1 cellular context compared by ENCODE assay signal in the genomic region with DNA sequence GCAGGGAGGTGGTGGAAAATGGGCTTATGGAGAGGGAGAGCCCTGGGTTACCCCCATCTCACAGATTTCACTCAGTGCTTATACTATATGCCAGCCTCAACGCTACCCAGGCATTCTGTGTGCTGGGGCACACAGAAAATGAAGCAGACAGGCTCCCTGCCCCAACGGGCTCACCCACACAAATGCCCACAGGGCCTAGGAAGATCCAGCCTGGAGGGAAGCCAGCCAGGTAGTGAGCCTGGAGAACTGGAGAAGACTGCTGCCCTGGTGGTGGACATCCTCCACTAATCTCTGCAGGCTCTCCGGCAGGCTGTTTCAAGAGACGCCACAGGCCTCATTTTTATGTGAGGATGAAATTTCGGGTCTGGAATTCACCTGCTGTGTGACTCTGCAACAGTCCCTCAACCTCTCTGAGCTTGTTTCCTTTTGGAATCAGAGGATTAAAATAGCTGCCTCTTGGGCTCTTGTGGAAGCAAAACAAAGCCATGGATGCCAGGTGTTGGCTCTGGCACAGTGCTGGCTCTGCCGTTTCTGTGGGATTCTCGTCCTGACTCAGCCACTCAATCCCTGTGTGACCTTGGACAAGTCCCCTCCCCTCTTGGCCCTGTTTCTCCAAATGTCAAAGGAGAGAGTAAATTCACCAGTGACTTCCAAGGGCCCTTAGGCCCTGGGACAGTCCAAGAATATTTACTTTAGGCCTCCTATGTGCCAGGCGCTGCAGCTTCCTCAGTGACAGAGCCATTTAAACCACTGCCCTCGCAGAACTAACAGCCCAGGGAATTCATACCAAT.
TF ChIP-seq lines count a peak whose summit lies in the region.

No MANE protein-coding gene starts in this region.

TF ChIP-seq in K562, 482 proteins besides CTCF, POLR2A, EP300 and RAD21 (continued from another document):
- TF ChIP-seq, protein P1, sequence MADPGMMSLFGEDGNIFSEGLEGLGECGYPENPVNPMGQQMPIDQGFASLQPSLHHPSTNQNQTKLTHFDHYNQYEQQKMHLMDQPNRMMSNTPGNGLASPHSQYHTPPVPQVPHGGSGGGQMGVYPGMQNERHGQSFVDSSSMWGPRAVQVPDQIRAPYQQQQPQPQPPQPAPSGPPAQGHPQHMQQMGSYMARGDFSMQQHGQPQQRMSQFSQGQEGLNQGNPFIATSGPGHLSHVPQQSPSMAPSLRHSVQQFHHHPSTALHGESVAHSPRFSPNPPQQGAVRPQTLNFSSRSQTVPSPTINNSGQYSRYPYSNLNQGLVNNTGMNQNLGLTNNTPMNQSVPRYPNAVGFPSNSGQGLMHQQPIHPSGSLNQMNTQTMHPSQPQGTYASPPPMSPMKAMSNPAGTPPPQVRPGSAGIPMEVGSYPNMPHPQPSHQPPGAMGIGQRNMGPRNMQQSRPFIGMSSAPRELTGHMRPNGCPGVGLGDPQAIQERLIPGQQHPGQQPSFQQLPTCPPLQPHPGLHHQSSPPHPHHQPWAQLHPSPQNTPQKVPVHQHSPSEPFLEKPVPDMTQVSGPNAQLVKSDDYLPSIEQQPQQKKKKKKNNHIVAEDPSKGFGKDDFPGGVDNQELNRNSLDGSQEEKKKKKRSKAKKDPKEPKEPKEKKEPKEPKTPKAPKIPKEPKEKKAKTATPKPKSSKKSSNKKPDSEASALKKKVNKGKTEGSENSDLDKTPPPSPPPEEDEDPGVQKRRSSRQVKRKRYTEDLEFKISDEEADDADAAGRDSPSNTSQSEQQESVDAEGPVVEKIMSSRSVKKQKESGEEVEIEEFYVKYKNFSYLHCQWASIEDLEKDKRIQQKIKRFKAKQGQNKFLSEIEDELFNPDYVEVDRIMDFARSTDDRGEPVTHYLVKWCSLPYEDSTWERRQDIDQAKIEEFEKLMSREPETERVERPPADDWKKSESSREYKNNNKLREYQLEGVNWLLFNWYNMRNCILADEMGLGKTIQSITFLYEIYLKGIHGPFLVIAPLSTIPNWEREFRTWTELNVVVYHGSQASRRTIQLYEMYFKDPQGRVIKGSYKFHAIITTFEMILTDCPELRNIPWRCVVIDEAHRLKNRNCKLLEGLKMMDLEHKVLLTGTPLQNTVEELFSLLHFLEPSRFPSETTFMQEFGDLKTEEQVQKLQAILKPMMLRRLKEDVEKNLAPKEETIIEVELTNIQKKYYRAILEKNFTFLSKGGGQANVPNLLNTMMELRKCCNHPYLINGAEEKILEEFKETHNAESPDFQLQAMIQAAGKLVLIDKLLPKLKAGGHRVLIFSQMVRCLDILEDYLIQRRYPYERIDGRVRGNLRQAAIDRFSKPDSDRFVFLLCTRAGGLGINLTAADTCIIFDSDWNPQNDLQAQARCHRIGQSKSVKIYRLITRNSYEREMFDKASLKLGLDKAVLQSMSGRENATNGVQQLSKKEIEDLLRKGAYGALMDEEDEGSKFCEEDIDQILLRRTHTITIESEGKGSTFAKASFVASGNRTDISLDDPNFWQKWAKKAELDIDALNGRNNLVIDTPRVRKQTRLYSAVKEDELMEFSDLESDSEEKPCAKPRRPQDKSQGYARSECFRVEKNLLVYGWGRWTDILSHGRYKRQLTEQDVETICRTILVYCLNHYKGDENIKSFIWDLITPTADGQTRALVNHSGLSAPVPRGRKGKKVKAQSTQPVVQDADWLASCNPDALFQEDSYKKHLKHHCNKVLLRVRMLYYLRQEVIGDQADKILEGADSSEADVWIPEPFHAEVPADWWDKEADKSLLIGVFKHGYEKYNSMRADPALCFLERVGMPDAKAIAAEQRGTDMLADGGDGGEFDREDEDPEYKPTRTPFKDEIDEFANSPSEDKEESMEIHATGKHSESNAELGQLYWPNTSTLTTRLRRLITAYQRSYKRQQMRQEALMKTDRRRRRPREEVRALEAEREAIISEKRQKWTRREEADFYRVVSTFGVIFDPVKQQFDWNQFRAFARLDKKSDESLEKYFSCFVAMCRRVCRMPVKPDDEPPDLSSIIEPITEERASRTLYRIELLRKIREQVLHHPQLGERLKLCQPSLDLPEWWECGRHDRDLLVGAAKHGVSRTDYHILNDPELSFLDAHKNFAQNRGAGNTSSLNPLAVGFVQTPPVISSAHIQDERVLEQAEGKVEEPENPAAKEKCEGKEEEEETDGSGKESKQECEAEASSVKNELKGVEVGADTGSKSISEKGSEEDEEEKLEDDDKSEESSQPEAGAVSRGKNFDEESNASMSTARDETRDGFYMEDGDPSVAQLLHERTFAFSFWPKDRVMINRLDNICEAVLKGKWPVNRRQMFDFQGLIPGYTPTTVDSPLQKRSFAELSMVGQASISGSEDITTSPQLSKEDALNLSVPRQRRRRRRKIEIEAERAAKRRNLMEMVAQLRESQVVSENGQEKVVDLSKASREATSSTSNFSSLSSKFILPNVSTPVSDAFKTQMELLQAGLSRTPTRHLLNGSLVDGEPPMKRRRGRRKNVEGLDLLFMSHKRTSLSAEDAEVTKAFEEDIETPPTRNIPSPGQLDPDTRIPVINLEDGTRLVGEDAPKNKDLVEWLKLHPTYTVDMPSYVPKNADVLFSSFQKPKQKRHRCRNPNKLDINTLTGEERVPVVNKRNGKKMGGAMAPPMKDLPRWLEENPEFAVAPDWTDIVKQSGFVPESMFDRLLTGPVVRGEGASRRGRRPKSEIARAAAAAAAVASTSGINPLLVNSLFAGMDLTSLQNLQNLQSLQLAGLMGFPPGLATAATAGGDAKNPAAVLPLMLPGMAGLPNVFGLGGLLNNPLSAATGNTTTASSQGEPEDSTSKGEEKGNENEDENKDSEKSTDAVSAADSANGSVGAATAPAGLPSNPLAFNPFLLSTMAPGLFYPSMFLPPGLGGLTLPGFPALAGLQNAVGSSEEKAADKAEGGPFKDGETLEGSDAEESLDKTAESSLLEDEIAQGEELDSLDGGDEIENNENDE (IDR thresholded peaks at IDR 0.05; ENCODE audit: low read depth, low read length): no peak
- TF ChIP-seq SETDB1 (IDR thresholded peaks at IDR 0.05; ENCODE audit: low read length) (no peak), KDM1A (IDR thresholded peaks at IDR 0.05) (peak; percentile 76 to 92), GTF2A2 (tag; IDR thresholded peaks at IDR 0.05) (no peak), BRD9 (IDR thresholded peaks at IDR 0.05; ENCODE audit: low read depth, partially characterized antibody) (peak; percentile 42), ADNP (tag; IDR thresholded peaks at IDR 0.05) (peak; percentile 74)
